11 cellular contexts compared by ENCODE assay signal in genomic region chr2:23900927-23901322, GRCh38. TPM values are rescaled to one million over a fixed set of nuclear protein-coding genes. Genes with fewer than 3 reads are reported as not detected.
A peak's percentile ranks its signal among the peaks of the same experiment; 100 is the strongest.
DNase-seq lines count a peak whose midpoint lies in the region; ATAC-seq and TF ChIP-seq lines count a peak whose summit lies in the region.
"Had no signal": no experiment of that assay in that cellular context is flagged by ENCODE, and none has a peak within 500 bp of the region (broad histone marks: within the 10 kb centered on the region; RNA-seq: fewer than 3 reads in every experiment).

No MANE protein-coding gene starts in this region.

- TF ChIP-seq RAD21 in liver (IDR thresholded peaks at IDR 0.05) = no peak

- no peak for TF ChIP-seq CTCF in liver (IDR thresholded peaks at IDR 0.05; ENCODE audit: low read depth, low read length, missing input control)

- peaks cover 40% of the 10 kb centered on the region for H3K79me2 ChIP-seq in ACC112 (ENCODE audit: control insufficient read depth, insufficient read depth, low read length, unreplicated experiment)

- no peak for ATAC-seq in HG02678 (IDR thresholded peaks at IDR 0.05; ENCODE audit: unreplicated experiment)
- ATAC-seq in GM21390 (IDR thresholded peaks at IDR 0.05; ENCODE audit: unreplicated experiment) = no peak

- peaks cover 26% of the 10 kb centered on the region for H3K4me1 ChIP-seq in ACC112 (ENCODE audit: control insufficient read depth, insufficient read depth, low read length, unreplicated experiment)
- peaks cover 2 to 10% (median 4%) of the 10 kb centered on the region in 4 donors for H3K4me1 ChIP-seq in liver (ENCODE audit: control insufficient read depth in 4 of 4, insufficient read depth in 4 of 4, low read length in 3 of 4)

- H2AFZ ChIP-seq in ACC112 (ENCODE audit: low read length, unreplicated experiment) = no peak overlapping the region

- WGBS in liver = 74% methylated on average over 5 of the region's 5 CpGs

- no peaks in the 10 kb centered on the region for H3K27me3 ChIP-seq in ACC112 (ENCODE audit: insufficient read depth, low read length)
- no peaks in the 10 kb centered on the region for H3K27me3 ChIP-seq in liver (ENCODE audit: control insufficient read depth in 4 of 4, insufficient read depth in 4 of 4, low read length in 3 of 4)

- H3K9me3 ChIP-seq in liver (ENCODE audit: control insufficient read depth in 4 of 4, low read length in 3 of 4) = no peaks in the 10 kb centered on the region

- no peak overlapping the region for H3K9ac ChIP-seq in liver (ENCODE audit: low read depth in 1 of 2, low read length in 2 of 2)

- H3K4me3 ChIP-seq in ACC112 (ENCODE audit: low read depth, low read length) = peak overlapping the region; percentile 68
- H3K4me3 ChIP-seq in liver (ENCODE audit: low read depth in 1 of 3, low read length in 3 of 3) = no peak overlapping the region

- peak; percentile 85 for DNase-seq in HS-5 (ENCODE audit: low read depth)
- DNase-seq in brain pericyte (ENCODE audit: low read depth, low spot score) = peak; percentile 71
- no peak for DNase-seq in activated CD8-positive, alpha-beta memory T cell treated with anti-CD3 and anti-CD28 coated beads, Interleukin-2, amount 50 U/mL, for 4 hours
- no peak for DNase-seq in DMS 273 (lab: John Stamatoyannopoulos, UW; ENCODE audit: unreplicated experiment)
- DNase-seq: activated gamma-delta T cell; DMS153; stimulated activated CD4-positive, alpha-beta T cell treated with anti-CD3 and anti-CD28 coated beads, Interleukin-2, amount 100 ng/mL, for 48 hours had no signal

- H3K27ac ChIP-seq in ACC112 (ENCODE audit: low read depth, low read length) = peak overlapping the region; percentile 91
- H3K27ac ChIP-seq in liver (ENCODE audit: low read depth in 1 of 2, low read length in 2 of 2) = no peak overlapping the region

- no peaks in the 10 kb centered on the region for H3K36me3 ChIP-seq in ACC112 (ENCODE audit: insufficient read depth, low read length)
- H3K36me3 ChIP-seq in liver (ENCODE audit: control insufficient read depth in 4 of 4, insufficient read depth in 3 of 4, low read depth in 1 of 4, low read length in 3 of 4) = no peaks in the 10 kb centered on the region

TF ChIP-seq in liver, 16 proteins besides CTCF, POLR2A, EP300 and RAD21:
- peak; percentile 63 to 80 for TF ChIP-seq JUND (IDR thresholded peaks at IDR 0.05)
- TF ChIP-seq YY1 (IDR thresholded peaks at IDR 0.05) = no peak

RNA-seq across cellular contexts. Expression of gene ATAD2B, which starts 26.0 kb away (rescaled TPM):
- total RNA-seq in liver = 10 to 100 TPM; 16.1 to 16.2 TPM
- 1 to 10 TPM; 2.3 to 6.8 TPM for polyA plus RNA-seq in liver

RNA-seq across cellular contexts. Expression of gene UBXN2A, which starts 39.3 kb away (rescaled TPM):
- 1 to 10 TPM; 4.9 to 6.3 TPM for total RNA-seq in liver
- polyA plus RNA-seq in liver = 1 to 10 TPM; 2.7 to 4.8 TPM

Comparison
In these comparisons a context has a peak if more than half of its experiments do, and no peak if none do; other contexts are left out.
1. DNase-seq: peak in HS-5 (single experiment) and brain pericyte (single experiment); none in activated CD8-positive, alpha-beta memory T cell treated with anti-CD3 and anti-CD28 coated beads, Interleukin-2, amount 50 U/mL, for 4 hours (single experiment) and DMS 273 (single experiment).